In genomic region chr10:4639960-4640359, GRCh38 we compare ENCODE assay signal across 21 cellular contexts.
A peak's percentile ranks its signal among the peaks of the same experiment; 100 is the strongest.
DNase-seq lines count a peak whose midpoint lies in the region; ATAC-seq and TF ChIP-seq lines count a peak whose summit lies in the region.
"Had no signal": no experiment of that assay in that cellular context is flagged by ENCODE, and none has a peak within 500 bp of the region (broad histone marks: within the 10 kb centered on the region; RNA-seq: fewer than 3 reads in every experiment).

No MANE protein-coding gene starts in this region.

- peak overlapping the region; percentile 31 for H3K4me3 ChIP-seq in coronary artery
- no peak overlapping the region for H3K4me3 ChIP-seq in heart right ventricle
- no peak overlapping the region for H3K4me3 ChIP-seq in trophoblast cell (ENCODE audit: low read depth, low read length)
- H3K4me3 ChIP-seq in tibial nerve = no peak overlapping the region

- no peak for TF ChIP-seq POLR2A in tibial nerve (IDR thresholded peaks at IDR 0.05)

- TF ChIP-seq CTCF in coronary artery (IDR thresholded peaks at IDR 0.05) (no peak), heart right ventricle (IDR thresholded peaks at IDR 0.05) (no peak), tibial nerve (IDR thresholded peaks at IDR 0.05) (no peak)

- H3K9ac ChIP-seq in trophoblast cell (ENCODE audit: low read length) = no peak overlapping the region

- no peak overlapping the region for H3K14ac ChIP-seq in trophoblast cell (ENCODE audit: low read length)

- H3K36me3 ChIP-seq in heart right ventricle = no peaks in the 10 kb centered on the region
- no peaks in the 10 kb centered on the region for H3K36me3 ChIP-seq in trophoblast cell (ENCODE audit: control insufficient read depth in 1 of 2, insufficient read depth in 2 of 2, low read length in 2 of 2)
- no peaks in the 10 kb centered on the region for H3K36me3 ChIP-seq in tibial nerve
- H3K36me3 ChIP-seq: BE2C had no signal

- H3K27ac Mint-ChIP-seq in activated T-helper 1 cell treated with anti-CD3 and anti-CD28 coated beads, Interleukin-12 subunit alpha, Interleukin-12 subunit beta, Interleukin-2, Interleukin-4 antibody, amounts not matched to agents 30 ng/mL and 10 ng/mL and 1 ng/mL, durations not matched to agents 14 hours and 24 hours and 36 hours = no peak overlapping the region
- H3K27ac Mint-ChIP-seq: activated naive CD4-positive, alpha-beta T cell treated with anti-CD3 and anti-CD28 coated beads, Interleukin-2, amount 10 ng/mL, durations not matched to agents 7 days and 5 days; brain; dendritic cell treated with granulocyte-macrophage colony-stimulating factor and Interleukin-4, amounts not matched to agents 40 ng/mL and 50 ng/mL, for 4 days; stimulated activated naive CD8-positive, alpha-beta T cell treated with anti-CD3 and anti-CD28 coated beads, Interleukin-15, Interleukin-2, amounts not matched to agents 100 ng/mL and 50 ng/mL, for 24 hours had no signal

- no peak overlapping the region for H3K4me3 Mint-ChIP-seq in activated T-helper 1 cell treated with anti-CD3 and anti-CD28 coated beads, Interleukin-12 subunit alpha, Interleukin-12 subunit beta, Interleukin-2, Interleukin-4 antibody, amounts not matched to agents 30 ng/mL and 10 ng/mL and 1 ng/mL, durations not matched to agents 14 hours and 24 hours and 36 hours
- H3K4me3 Mint-ChIP-seq: activated naive CD4-positive, alpha-beta T cell treated with anti-CD3 and anti-CD28 coated beads, Interleukin-2, amount 10 ng/mL, durations not matched to agents 7 days and 5 days; brain; dendritic cell treated with granulocyte-macrophage colony-stimulating factor and Interleukin-4, amounts not matched to agents 40 ng/mL and 50 ng/mL, for 4 days; neural crest cell; stimulated activated naive CD8-positive, alpha-beta T cell treated with anti-CD3 and anti-CD28 coated beads, Interleukin-15, Interleukin-2, amounts not matched to agents 100 ng/mL and 50 ng/mL, for 24 hours had no signal

- intact Hi-C loops in heart right ventricle (cut with DNase I) = loop anchor here in 4 of 10 donors (2.0 to 10.0 kb wide), 4 partner anchors 59 to 395 kb away; no protein-coding TSS in a partner anchor
- intact Hi-C loops in activated T-helper 1 cell treated with anti-CD3 and anti-CD28 coated beads, Interleukin-12 subunit alpha, Interleukin-12 subunit beta, Interleukin-2, Interleukin-4 antibody, amounts not matched to agents 30 ng/mL and 10 ng/mL and 1 ng/mL, durations not matched to agents 14 hours and 24 hours and 36 hours (cut with micrococcal nuclease) = no loop called here

- H4K8ac ChIP-seq in trophoblast cell (ENCODE audit: low read depth, low read length) = no peak overlapping the region

- H2BK5ac ChIP-seq in trophoblast cell (ENCODE audit: low read depth, low read length, poor library complexity) = no peak overlapping the region

- TF ChIP-seq EP300 in tibial nerve (IDR thresholded peaks at IDR 0.05) = peak in 1 of 2 donors; percentile 88

- H2AK5ac ChIP-seq in trophoblast cell (ENCODE audit: low read length) = no peak overlapping the region

- DNase-seq in coronary artery (ENCODE audit: low spot score) = no peak
- DNase-seq in heart right ventricle = peak in 1 of 2 donors; percentile 21
- no peak for DNase-seq in trophoblast cell
- peak in 1 of 2 donors; percentile 54 for DNase-seq in tibial nerve (ENCODE audit: low spot score in 2 of 2)
- no peak for DNase-seq in LoVo (ENCODE audit: low spot score)
- no peak for DNase-seq in activated T-helper 1 cell treated with anti-CD3 and anti-CD28 coated beads, Interleukin-12 subunit alpha, Interleukin-12 subunit beta, Interleukin-2, Interleukin-4 antibody, amounts not matched to agents 30 ng/mL and 10 ng/mL and 1 ng/mL, durations not matched to agents 14 hours and 24 hours and 36 hours (ENCODE audit: low spot score)
- DNase-seq: activated naive CD4-positive, alpha-beta T cell treated with anti-CD3 and anti-CD28 coated beads, Interleukin-2, amount 10 ng/mL, durations not matched to agents 7 days and 5 days; BE2C; Caco-2; glutamatergic neuron; H7; NCI-H1930; NCI-H510A; retina; stimulated activated CD4-positive, alpha-beta T cell treated with anti-CD3 and anti-CD28 coated beads, Interleukin-2, amount 100 ng/mL, for 24 hours had no signal

- H3K27me3 ChIP-seq in heart right ventricle = no peaks in the 10 kb centered on the region
- no peaks in the 10 kb centered on the region for H3K27me3 ChIP-seq in trophoblast cell (ENCODE audit: insufficient read depth, low read length)
- H3K27me3 ChIP-seq in tibial nerve = no peaks in the 10 kb centered on the region
- H3K27me3 ChIP-seq: BE2C had no signal

- no peak overlapping the region for H3K4me2 ChIP-seq in trophoblast cell (ENCODE audit: low read length)

- H4K12ac ChIP-seq in trophoblast cell (ENCODE audit: low read depth, low read length) = no peak overlapping the region

- no peaks in the 10 kb centered on the region for H3K36me3 Mint-ChIP-seq in activated T-helper 1 cell treated with anti-CD3 and anti-CD28 coated beads, Interleukin-12 subunit alpha, Interleukin-12 subunit beta, Interleukin-2, Interleukin-4 antibody, amounts not matched to agents 30 ng/mL and 10 ng/mL and 1 ng/mL, durations not matched to agents 14 hours and 24 hours and 36 hours (ENCODE audit: low read depth)
- H3K36me3 Mint-ChIP-seq: activated naive CD4-positive, alpha-beta T cell treated with anti-CD3 and anti-CD28 coated beads, Interleukin-2, amount 10 ng/mL, durations not matched to agents 7 days and 5 days; brain had no signal

- WGBS in heart right ventricle, 2 donors = 12 to 17% methylated on average over 2 of the region's 2 CpGs
- no CpG with 5 or more reads among the region's 2 CpGs for WGBS in trophoblast cell (ENCODE audit: extremely low coverage, insufficient coverage, insufficient read length)
- WGBS in tibial nerve, 2 donors = 49 to 67% methylated on average over 2 of the region's 2 CpGs

- H2BK120ac ChIP-seq in trophoblast cell (ENCODE audit: insufficient read depth, low read length, poor library complexity) = no peak overlapping the region

- no peak overlapping the region for H4K91ac ChIP-seq in trophoblast cell (ENCODE audit: low read depth, low read length)

- H3K9me3 ChIP-seq in heart right ventricle (no peaks in the 10 kb centered on the region), trophoblast cell (ENCODE audit: insufficient read depth, low read depth, low read length) (peaks cover 2% of the 10 kb centered on the region), tibial nerve (no peaks in the 10 kb centered on the region)
- H3K9me3 ChIP-seq: BE2C, Caco-2 had no signal

- no peaks in the 10 kb centered on the region for H3K4me1 Mint-ChIP-seq in activated T-helper 1 cell treated with anti-CD3 and anti-CD28 coated beads, Interleukin-12 subunit alpha, Interleukin-12 subunit beta, Interleukin-2, Interleukin-4 antibody, amounts not matched to agents 30 ng/mL and 10 ng/mL and 1 ng/mL, durations not matched to agents 14 hours and 24 hours and 36 hours (ENCODE audit: low read depth)
- H3K4me1 Mint-ChIP-seq: activated naive CD4-positive, alpha-beta T cell treated with anti-CD3 and anti-CD28 coated beads, Interleukin-2, amount 10 ng/mL, durations not matched to agents 7 days and 5 days; brain; neural crest cell had no signal

- peak overlapping the region; percentile 66 for H2BK12ac ChIP-seq in trophoblast cell (ENCODE audit: low read length)

- H3K27me3 Mint-ChIP-seq in activated T-helper 1 cell treated with anti-CD3 and anti-CD28 coated beads, Interleukin-12 subunit alpha, Interleukin-12 subunit beta, Interleukin-2, Interleukin-4 antibody, amounts not matched to agents 30 ng/mL and 10 ng/mL and 1 ng/mL, durations not matched to agents 14 hours and 24 hours and 36 hours (ENCODE audit: insufficient read depth) = peaks cover 2% of the 10 kb centered on the region
- H3K27me3 Mint-ChIP-seq: activated naive CD4-positive, alpha-beta T cell treated with anti-CD3 and anti-CD28 coated beads, Interleukin-2, amount 10 ng/mL, durations not matched to agents 7 days and 5 days; brain; dendritic cell treated with granulocyte-macrophage colony-stimulating factor and Interleukin-4, amounts not matched to agents 40 ng/mL and 50 ng/mL, for 4 days; stimulated activated naive CD8-positive, alpha-beta T cell treated with anti-CD3 and anti-CD28 coated beads, Interleukin-15, Interleukin-2, amounts not matched to agents 100 ng/mL and 50 ng/mL, for 24 hours had no signal

- no peak overlapping the region for H3K18ac ChIP-seq in trophoblast cell (ENCODE audit: low read length)

- no peak overlapping the region for H2AFZ ChIP-seq in trophoblast cell (ENCODE audit: insufficient read depth, low read length, poor library complexity)

- ATAC-seq in heart right ventricle (peak; percentile 49 to 95 (median 86)), GM19463 (IDR thresholded peaks at IDR 0.05; ENCODE audit: unreplicated experiment) (no peak), GM18519 (IDR thresholded peaks at IDR 0.05; ENCODE audit: low FRiP score, unreplicated experiment) (no peak)

- H3K9me3 Mint-ChIP-seq in activated T-helper 1 cell treated with anti-CD3 and anti-CD28 coated beads, Interleukin-12 subunit alpha, Interleukin-12 subunit beta, Interleukin-2, Interleukin-4 antibody, amounts not matched to agents 30 ng/mL and 10 ng/mL and 1 ng/mL, durations not matched to agents 14 hours and 24 hours and 36 hours = no peaks in the 10 kb centered on the region
- H3K9me3 Mint-ChIP-seq: activated naive CD4-positive, alpha-beta T cell treated with anti-CD3 and anti-CD28 coated beads, Interleukin-2, amount 10 ng/mL, durations not matched to agents 7 days and 5 days; brain; dendritic cell treated with granulocyte-macrophage colony-stimulating factor and Interleukin-4, amounts not matched to agents 40 ng/mL and 50 ng/mL, for 4 days; neural crest cell; stimulated activated naive CD8-positive, alpha-beta T cell treated with anti-CD3 and anti-CD28 coated beads, Interleukin-15, Interleukin-2, amounts not matched to agents 100 ng/mL and 50 ng/mL, for 24 hours had no signal

- no peak overlapping the region for H3K23ac ChIP-seq in trophoblast cell (ENCODE audit: low read length)

- H3K4me1 ChIP-seq in heart right ventricle (peaks cover 0 to 21% (median 15%) of the 10 kb centered on the region in 9 donors), trophoblast cell (ENCODE audit: control insufficient read depth in 1 of 2, insufficient read depth in 2 of 2, low read length in 2 of 2) (peaks cover 2% of the 10 kb centered on the region in 2 experiments), tibial nerve (peaks cover 0 to 12% (median 0%) of the 10 kb centered on the region in 4 donors)
- H3K4me1 ChIP-seq: BE2C, Caco-2 had no signal

- H3K4ac ChIP-seq in trophoblast cell (ENCODE audit: low read depth, low read length) = no peak overlapping the region

- no peaks in the 10 kb centered on the region for H3K79me2 ChIP-seq in trophoblast cell (ENCODE audit: control insufficient read depth, insufficient read depth, low read length, poor library complexity)

- no peaks in the 10 kb centered on the region for H3K79me1 ChIP-seq in trophoblast cell (ENCODE audit: low read length)

- H3K27ac ChIP-seq in coronary artery = peak overlapping the region; percentile 66 to 90
- H3K27ac ChIP-seq in heart right ventricle = peak overlapping the region; percentile 15 to 80 (median 58)
- no peak overlapping the region for H3K27ac ChIP-seq in trophoblast cell (ENCODE audit: low read depth, low read length)
- peak overlapping the region in 3 of 4 donors; percentile 45 to 87 (median 61) for H3K27ac ChIP-seq in tibial nerve

Comparison
In these comparisons a context has a peak if more than half of its experiments do, and no peak if none do; other contexts are left out.
1. ATAC-seq: peak in heart right ventricle (8 of 8); none in GM19463 (single experiment) and GM18519 (single experiment).